In genomic region chr11:71332046-71332445, GRCh38 we compare ENCODE assay signal across 16 cellular contexts.
DNase-seq lines count a peak whose midpoint lies in the region; ATAC-seq, FAIRE-seq and TF ChIP-seq lines count a peak whose summit lies in the region.
"Had no signal": no experiment of that assay in that cellular context is flagged by ENCODE, and none has a peak within 500 bp of the region (broad histone marks: within the 10 kb centered on the region; RNA-seq: fewer than 3 reads in every experiment).

No MANE protein-coding gene starts in this region.

- in situ Hi-C loops in HAP-1 (cut with MboI; ENCODE audit: low sequenced_read_pairs): no loop called here

- H3K36me3 ChIP-seq in RWPE2 (ENCODE audit: low read depth) (no peaks in the 10 kb centered on the region), upper lobe of right lung (no peaks in the 10 kb centered on the region), HAP-1 (replicated peaks) (no peaks in the 10 kb centered on the region)
- H3K36me3 ChIP-seq: BE2C had no signal

- H3K27ac ChIP-seq in RWPE2 (ENCODE audit: poor library complexity, severe bottlenecking) (no peak overlapping the region), upper lobe of right lung (no peak overlapping the region)
- H3K27ac ChIP-seq: A549, C4-2B had no signal

- FAIRE-seq in RCC 7860 (lab: Jason Lieb, UNC): no peak
- FAIRE-seq: A549, G401.6, GM12891 had no signal

- H3K4me3 ChIP-seq in RWPE2 (ENCODE audit: severe bottlenecking) (no peak overlapping the region), upper lobe of right lung (no peak overlapping the region), HAP-1 (no peak overlapping the region)
- H3K4me3 ChIP-seq: A549 had no signal

- peaks cover 4% of the 10 kb centered on the region for H3K9me3 ChIP-seq in RWPE2 (ENCODE audit: severe bottlenecking)
- H3K9me3 ChIP-seq in upper lobe of right lung: no peaks in the 10 kb centered on the region
- H3K9me3 ChIP-seq in HAP-1: no peaks in the 10 kb centered on the region
- H3K9me3 ChIP-seq: BE2C had no signal

- ATAC-seq in RWPE2 (ENCODE audit: low read depth) (no peak), upper lobe of right lung (no peak), HG02981 (IDR thresholded peaks at IDR 0.05; ENCODE audit: unreplicated experiment) (no peak)
- ATAC-seq: A549 had no signal

- intact Hi-C loops in posterior vena cava (cut with DNase I): no loop called here
- intact Hi-C loops in upper lobe of right lung (cut with DNase I): no loop called here

- no peaks in the 10 kb centered on the region for H3K27me3 ChIP-seq in RWPE2 (ENCODE audit: insufficient read depth, poor library complexity, severe bottlenecking)
- no peaks in the 10 kb centered on the region for H3K27me3 ChIP-seq in upper lobe of right lung
- H3K27me3 ChIP-seq in HAP-1 (ENCODE audit: low read depth): no peaks in the 10 kb centered on the region
- H3K27me3 ChIP-seq: BE2C had no signal

- TF ChIP-seq CTCF in RWPE2 (IDR thresholded peaks at IDR 0.05; ENCODE audit: poor library complexity, severe bottlenecking) (no peak), upper lobe of right lung (IDR thresholded peaks at IDR 0.05) (no peak)

- H3K4me1 ChIP-seq in RWPE2 (ENCODE audit: insufficient read depth, poor library complexity, severe bottlenecking) (no peaks in the 10 kb centered on the region), upper lobe of right lung (no peaks in the 10 kb centered on the region), HAP-1 (no peaks in the 10 kb centered on the region)
- H3K4me1 ChIP-seq: A549, BE2C had no signal

- DNase-seq in RWPE2 (ENCODE audit: low spot score) (peak; percentile 15), islet precursor cell (peak; percentile 29), posterior vena cava (ENCODE audit: low spot score) (peak; percentile 61), upper lobe of right lung (peak; percentile 32), RCC 7860 (ENCODE audit: low spot score) (no peak), HAP-1 (ENCODE audit: low spot score in 2 of 2) (no peak)
- DNase-seq: BE2C; CD4-positive, alpha-beta memory T cell; DMS79; GOT3; H9 had no signal

Comparison
In these comparisons a context has a peak if more than half of its experiments do, and no peak if none do; other contexts are left out.
1. DNase-seq: peak in RWPE2 (single experiment), islet precursor cell (single experiment), posterior vena cava (single experiment) and upper lobe of right lung (single experiment); none in RCC 7860 (single experiment) and HAP-1 (0 of 2).